In the genomic region with DNA sequence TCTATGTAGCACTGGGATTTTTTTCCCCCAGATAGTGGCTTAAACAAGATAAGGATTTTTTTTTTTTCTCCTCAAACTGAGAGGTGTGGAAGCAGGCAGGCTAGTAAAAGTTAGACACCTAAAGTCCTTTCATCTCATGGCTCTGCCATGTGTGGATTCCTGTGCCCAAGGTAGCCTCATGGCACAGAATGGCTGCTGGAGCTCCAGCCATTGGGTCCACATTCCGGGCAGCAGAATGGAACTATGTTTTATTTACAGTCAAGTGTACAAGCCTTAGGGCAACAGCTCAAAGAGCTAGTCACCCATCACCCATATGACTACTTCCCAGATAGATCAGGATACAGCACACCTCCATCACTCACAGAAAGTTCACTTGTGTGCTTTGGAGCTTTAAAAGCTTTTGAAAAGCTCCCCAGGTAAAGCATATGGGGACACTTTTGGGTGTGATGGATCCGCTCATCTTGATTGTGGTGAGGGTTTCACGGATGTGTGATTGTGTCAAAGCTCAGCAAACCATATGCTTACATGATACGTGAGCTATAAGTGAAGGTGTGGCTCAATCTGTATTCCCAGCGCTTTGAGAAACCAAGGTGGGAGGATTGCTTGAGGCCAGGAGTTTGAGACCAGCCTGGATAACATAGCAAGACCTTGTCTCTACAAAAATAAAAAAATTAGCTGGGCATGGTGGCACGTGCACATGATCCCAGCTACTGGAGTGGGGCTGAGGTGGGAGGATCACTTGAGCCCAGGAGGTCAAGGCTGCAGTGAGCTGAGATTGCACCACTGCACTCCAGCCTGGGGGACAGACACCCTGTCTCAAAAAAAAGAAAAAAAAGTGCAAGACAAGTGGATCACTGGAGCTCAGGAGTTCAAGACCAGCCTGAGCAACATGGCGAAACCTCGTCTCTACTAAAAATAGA, we compare ENCODE assay signal across 31 cellular contexts. TPM values are rescaled to one million over a fixed set of nuclear protein-coding genes. Genes with fewer than 3 reads are reported as not detected.
DNase-seq lines count a peak whose midpoint lies in the region; ATAC-seq and TF ChIP-seq lines count a peak whose summit lies in the region.
"Had no signal": no experiment of that assay in that cellular context is flagged by ENCODE, and none has a peak within 500 bp of the region (broad histone marks: within the 10 kb centered on the region; RNA-seq: fewer than 3 reads in every experiment).

No MANE protein-coding gene starts in this region.

- H3K79me2 ChIP-seq in neural progenitor cell (ENCODE audit: low read depth), result no peaks in the 10 kb centered on the region

- no peaks in the 10 kb centered on the region for H3K9me3 ChIP-seq in neural progenitor cell (ENCODE audit: low read depth)
- H3K9me3 ChIP-seq: body of pancreas, prostate gland, thyroid gland had no signal

- DNase-seq in activated T-cell treated with anti-CD3 and anti-CD28 coated beads, Interleukin-2, amount 50 U/mL, for 4 hours, result no peak
- DNase-seq in activated T-cell treated with anti-CD3 and anti-CD28 coated beads for 4 hours (no peak), HEK293T (ENCODE audit: extremely low spot score) (no peak), WTC11 (ENCODE audit: low spot score) (no peak), neural progenitor cell (ENCODE audit: low spot score) (no peak), GM10266 (ENCODE audit: extremely low spot score) (no peak)
- DNase-seq: activated gamma-delta T cell; BE2C; body of pancreas; cerebellar nuclear complex; DMS79; GOT3; hypothalamus; immature natural killer cell; KG1; left colon; mammary epithelial cell; MG63; NCI-H146; NCI-H2107; NCI-H774; nucleus accumbens; OCI-M1; stimulated activated CD4-positive, alpha-beta T cell treated with anti-CD3 and anti-CD28 coated beads, Interleukin-15, amount 100 ng/mL, for 24 hours; stomach; thyroid gland had no signal

- no peak overlapping the region for H3K27ac ChIP-seq in neural progenitor cell
- H3K27ac ChIP-seq: body of pancreas, prostate gland, SK-N-MC, stomach, thyroid gland had no signal

- H4K20me1 ChIP-seq in neural progenitor cell (ENCODE audit: low read depth), result no peaks in the 10 kb centered on the region

- CTCF ChIA-PET in HEK293T (lab: Yijun Ruan, JAX) (interaction anchor here (0.6 to 2.2 kb wide), 4 partner anchors 15 to 753 kb away, joined by 3 to 10 read pairs (median 6); partner anchors contain the start of gene PGLS), WTC11 (lab: Charles Lee) (interaction anchor here (0.9 to 5.2 kb wide), 12 partner anchors 9 to 110 kb away, joined by 3 to 43 read pairs (median 4); no protein-coding TSS in a partner anchor)

- no peak overlapping the region for H3K4me2 ChIP-seq in neural progenitor cell

- no peaks in the 10 kb centered on the region for H3K4me1 ChIP-seq in neural progenitor cell
- H3K4me1 ChIP-seq: BE2C, body of pancreas, prostate gland, stomach, thyroid gland had no signal

- no peaks in the 10 kb centered on the region for H3K27me3 ChIP-seq in neural progenitor cell
- H3K27me3 ChIP-seq: BE2C, body of pancreas, thyroid gland had no signal

- no peaks in the 10 kb centered on the region for H3K27me3 Mint-ChIP-seq in activated T-cell treated with anti-CD3 and anti-CD28 coated beads, Interleukin-2, amount 50 U/mL, for 4 hours (ENCODE audit: low read depth)
- peaks cover 5% of the 10 kb centered on the region; the same call in 1 of the 2 replicates for H3K27me3 Mint-ChIP-seq in WTC11 (ENCODE audit: low read depth)
- peaks cover 8% of the 10 kb centered on the region for H3K27me3 Mint-ChIP-seq in neural progenitor cell (ENCODE audit: insufficient read depth, low read depth)

- H3F3A ChIP-seq in neural progenitor cell (ENCODE audit: low read depth), result no peaks in the 10 kb centered on the region

- peaks cover 7% of the 10 kb centered on the region for H3K4me1 Mint-ChIP-seq in activated T-cell treated with anti-CD3 and anti-CD28 coated beads, Interleukin-2, amount 50 U/mL, for 4 hours (ENCODE audit: low read depth)
- H3K4me1 Mint-ChIP-seq in WTC11, result peaks cover 11% of the 10 kb centered on the region
- no peaks in the 10 kb centered on the region for H3K4me1 Mint-ChIP-seq in neural progenitor cell

- no peak for ATAC-seq in activated T-cell treated with anti-CD3 and anti-CD28 coated beads, Interleukin-2, amount 50 U/mL, for 4 hours
- no peak for ATAC-seq in WTC11
- no peak for ATAC-seq in HG03521 (IDR thresholded peaks at IDR 0.05; ENCODE audit: unreplicated experiment)
- ATAC-seq in GM18867 (IDR thresholded peaks at IDR 0.05; ENCODE audit: unreplicated experiment), result no peak
- ATAC-seq: body of pancreas, left colon had no signal

- H3K9me3 Mint-ChIP-seq in activated T-cell treated with anti-CD3 and anti-CD28 coated beads, Interleukin-2, amount 50 U/mL, for 4 hours, result no peaks in the 10 kb centered on the region
- H3K9me3 Mint-ChIP-seq in WTC11 (peaks cover 9% of the 10 kb centered on the region), neural progenitor cell (peaks cover 4% of the 10 kb centered on the region)
- H3K9me3 Mint-ChIP-seq: immature natural killer cell had no signal

- H3K27ac Mint-ChIP-seq in WTC11 (no peak overlapping the region), neural progenitor cell (no peak overlapping the region)
- H3K27ac Mint-ChIP-seq: T-helper 1 cell treated with Interleukin-12 subunit alpha and Interleukin-12 subunit beta and Interleukin-4 antibody, amounts not matched to agents 30 μg/mL and 1 μg/mL, for 36 hours had no signal

- H3K9ac ChIP-seq in neural progenitor cell, result no peak overlapping the region

- no peaks in the 10 kb centered on the region for H3K36me3 ChIP-seq in neural progenitor cell
- H3K36me3 ChIP-seq: BE2C, MG63, prostate gland, stomach, thyroid gland had no signal

- no peak overlapping the region for H3K4me3 ChIP-seq in neural progenitor cell
- H3K4me3 ChIP-seq: body of pancreas, MG63, prostate gland, SK-N-MC, stomach, thyroid gland had no signal

- no peaks in the 10 kb centered on the region for H3K36me3 Mint-ChIP-seq in activated T-cell treated with anti-CD3 and anti-CD28 coated beads, Interleukin-2, amount 50 U/mL, for 4 hours (ENCODE audit: insufficient read depth)
- H3K36me3 Mint-ChIP-seq in WTC11 (peaks cover 3% of the 10 kb centered on the region; the same call in 1 of the 2 replicates), neural progenitor cell (no peaks in the 10 kb centered on the region)
- H3K36me3 Mint-ChIP-seq: immature natural killer cell had no signal

- peak overlapping the region; percentile 9 for H3K4me3 Mint-ChIP-seq in activated T-cell treated with anti-CD3 and anti-CD28 coated beads, Interleukin-2, amount 50 U/mL, for 4 hours
- H3K4me3 Mint-ChIP-seq in WTC11 (no peak overlapping the region), neural progenitor cell (peak overlapping the region; percentile 36)
- H3K4me3 Mint-ChIP-seq: T-helper 1 cell treated with Interleukin-12 subunit alpha and Interleukin-12 subunit beta and Interleukin-4 antibody, amounts not matched to agents 30 μg/mL and 1 μg/mL, for 36 hours had no signal

- H2AFZ ChIP-seq in neural progenitor cell (replicated peaks), result no peak overlapping the region

- TF ChIP-seq CTCF in WTC11 (IDR thresholded peaks at IDR 0.05) (no peak), neural progenitor cell (IDR thresholded peaks at IDR 0.05) (no peak), GM10266 (IDR thresholded peaks at IDR 0.05; ENCODE audit: control insufficient read depth, insufficient read depth, low read depth, missing control alignments) (no peak)

- POLR2A ChIA-PET in HEK293T (lab: Yijun Ruan, JAX), result interaction anchor here (1.6 to 1.8 kb wide), 2 partner anchors 10 to 18 kb away, joined by 4 to 6 read pairs; partner anchors contain the start of gene PGLS
- POLR2A ChIA-PET in WTC11 (lab: Charles Lee), result interaction anchor here (0.6 to 0.7 kb wide), 2 partner anchors 27 to 437 kb away, joined by 4 read pairs; no protein-coding TSS in a partner anchor

TF ChIP-seq in HEK293T, 16 proteins besides CTCF, POLR2A, EP300 and RAD21:
- TF ChIP-seq SUZ12 (IDR thresholded peaks at IDR 0.05) (no peak), ZNF384 (IDR thresholded peaks at IDR 0.05) (peak; percentile 31; the same call in 1 of the 2 replicates), HDGF (IDR thresholded peaks at IDR 0.05; ENCODE audit: borderline replicate concordance) (no peak)
TF ChIP-seq in HEK293T: peak in this region for 1.

TF ChIP-seq in WTC11, 78 proteins besides CTCF, POLR2A, EP300 and RAD21:
- TF ChIP-seq FOXP4 (CRISPR knock-in tag; IDR thresholded peaks at IDR 0.05), result no peak
- TF ChIP-seq GTF2I (CRISPR knock-in tag; conservative IDR thresholded peaks at IDR 0.05), result peak; percentile 95

RNA-seq across cellular contexts. Expression of gene PGLS, which starts 18.1 kb away (rescaled TPM):
- total RNA-seq in activated T-cell treated with anti-CD3 and anti-CD28 coated beads, Interleukin-2, amount 50 U/mL, for 4 hours, result 10 to 100 TPM; 59.4 to 61.6 (median 60.9) TPM
- 81.7 to 108 TPM (median 108 TPM) in 3 replicates for total RNA-seq in WTC11 (2021)
- total RNA-seq in neural progenitor cell (ENCODE audit: low replicate concordance), result 22.8 and 86.0 TPM in 2 replicates

RNA-seq across cellular contexts. Expression of gene COLGALT1, which starts 25.9 kb away (rescaled TPM):
- total RNA-seq in activated T-cell treated with anti-CD3 and anti-CD28 coated beads, Interleukin-2, amount 50 U/mL, for 4 hours, result 100 to 1,000 TPM; 121 to 148 (median 139) TPM
- 54.0 to 71.7 TPM (median 67.1 TPM) in 3 replicates for total RNA-seq in WTC11 (2021)
- total RNA-seq in neural progenitor cell (ENCODE audit: low replicate concordance), result 38.4 and 60.3 TPM in 2 replicates

RNA-seq across cellular contexts. Expression of gene SLC27A1, which starts 59.2 kb away (rescaled TPM):
- 1 to 10 TPM; 1.5 to 2.1 (median 2.0) TPM for total RNA-seq in activated T-cell treated with anti-CD3 and anti-CD28 coated beads, Interleukin-2, amount 50 U/mL, for 4 hours
- total RNA-seq in WTC11 (2021), result 8.6 to 12.1 TPM (median 10.1 TPM) in 3 replicates
- 13.9 and 22.4 TPM in 2 replicates for total RNA-seq in neural progenitor cell (ENCODE audit: low replicate concordance)
